In the genomic region with DNA sequence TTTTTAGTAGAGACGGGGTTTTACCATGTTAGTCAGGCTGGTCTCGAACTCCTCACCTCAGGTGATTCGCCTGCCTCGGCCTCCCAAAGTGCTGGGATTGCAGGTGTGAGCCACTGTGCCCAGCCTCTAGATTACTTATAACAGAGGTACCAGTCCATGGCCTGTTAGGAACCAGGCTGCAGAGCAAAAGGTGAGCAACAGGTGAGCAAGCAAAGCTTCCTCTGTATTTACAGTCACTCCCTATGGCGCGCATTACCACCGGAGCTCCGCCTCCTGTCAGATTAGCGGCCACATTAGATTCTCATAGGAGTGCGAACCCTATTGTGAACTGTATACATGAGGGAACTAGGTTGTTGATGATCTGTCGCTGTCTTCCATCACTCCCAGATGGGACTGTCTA, we compare ENCODE assay signal across 24 cellular contexts.
"Had no signal": no experiment of that assay in that cellular context is flagged by ENCODE, and none has a peak within 500 bp of the region (broad histone marks: within the 10 kb centered on the region; RNA-seq: fewer than 3 reads in every experiment).

No MANE protein-coding gene starts in this region.

- H3K36me3 ChIP-seq: colonic mucosa, esophagus muscularis mucosa, esophagus squamous epithelium, gastrocnemius medialis, gastroesophageal sphincter, heart left ventricle, heart right ventricle had no signal

- DNase-seq: colonic mucosa; cortex of kidney; dermis blood vessel endothelial cell; dorsolateral prefrontal cortex; effector CD4-positive, alpha-beta T cell; effector CD8-positive, alpha-beta T cell; effector memory CD4-positive, alpha-beta T cell; effector memory CD8-positive, alpha-beta T cell; endodermal cell; erythroblast; esophagus squamous epithelium; foreskin fibroblast; foreskin keratinocyte; foreskin melanocyte; gastrocnemius medialis; glutamatergic neuron; head of caudate nucleus; heart left ventricle; heart right ventricle had no signal

- H3K9me3 ChIP-seq: colonic mucosa, gastrocnemius medialis had no signal

- H3K4me3 ChIP-seq: colonic mucosa, coronary artery, dorsolateral prefrontal cortex, esophagus muscularis mucosa, esophagus squamous epithelium, gastrocnemius medialis, gastroesophageal sphincter, heart left ventricle, heart right ventricle, hepatocyte had no signal

- H3K27ac ChIP-seq: colonic mucosa, coronary artery, dorsolateral prefrontal cortex, epithelial cell of prostate, esophagus muscularis mucosa, esophagus squamous epithelium, foreskin keratinocyte, gastrocnemius medialis, gastroesophageal sphincter, heart left ventricle, heart right ventricle, hepatocyte had no signal

- H3K4me1 ChIP-seq: colonic mucosa had no signal
